In genomic region chr10:96720422-96721206, GRCh38 we compare ENCODE assay signal across 8 cellular contexts. TPM values are rescaled to one million over a fixed set of nuclear protein-coding genes. Genes with fewer than 3 reads are reported as not detected.
DNase-seq lines count a peak whose midpoint lies in the region; ATAC-seq, FAIRE-seq and TF ChIP-seq lines count a peak whose summit lies in the region.

PIK3AP1 (minus strand) TSS chr10:96720514; CDS start chr10:96720394, 120 bp downstream.

- DNase-seq in GM12892 (ENCODE audit: insufficient read length), result peak; percentile 82
- DNase-seq in NCI-H146 (lab: John Stamatoyannopoulos, UW), result peak; percentile 97
- peak; percentile 81 for DNase-seq in activated B cell treated with CpG ODN at 0.5 μM for 24 hours
- DNase-seq in dorsolateral prefrontal cortex, result peak in 1 of 10 donors; percentile 48
- DNase-seq in mesothelial cell of epicardium (ENCODE audit: low spot score in 2 of 2, unreplicated experiment in 2 of 2), result peak in 1 of 2 experiments; percentile 43
- DNase-seq in stimulated activated CD8-positive, alpha-beta memory T cell treated with anti-CD3 and anti-CD28 coated beads, Interleukin-4, amount 100 ng/mL, for 4 hours (ENCODE audit: low read depth in 2 of 2, low spot score in 1 of 2), result peak; percentile 5 to 27
- no peak for DNase-seq in effector CD8-positive, alpha-beta T cell (lab: John Stamatoyannopoulos, UW)

- H3K27me3 ChIP-seq in dorsolateral prefrontal cortex, result peaks cover 0 to 22% (median 0%) of the 10 kb centered on the region in 45 donors

- no peak for FAIRE-seq in GM12892 (lab: Jason Lieb, UNC)

- TF ChIP-seq CTCF in activated B cell treated with CpG ODN at 0.5 μM for 24 hours (IDR thresholded peaks at IDR 0.05) (no peak), dorsolateral prefrontal cortex (IDR thresholded peaks at IDR 0.05 in 54 of 56, conservative IDR thresholded peaks at IDR 0.05 in 2 of 56; ENCODE audit: low read depth in 1 of 56, partially characterized antibody in 56 of 56) (no peak), mesothelial cell of epicardium (IDR thresholded peaks at IDR 0.05; ENCODE audit: unreplicated experiment) (no peak)

- H3K27ac ChIP-seq in dorsolateral prefrontal cortex, result peak within 1 kb of the TSS in 29 of 59 donors; percentile 10 to 78 (median 52)

- H3K27ac Mint-ChIP-seq in activated B cell treated with CpG ODN at 0.5 μM for 24 hours, result peak within 1 kb of the TSS; percentile 97
- no peak within 1 kb of the TSS for H3K27ac Mint-ChIP-seq in mesothelial cell of epicardium

- peak; percentile 74 for ATAC-seq in HG02759 (IDR thresholded peaks at IDR 0.05; ENCODE audit: unreplicated experiment)
- ATAC-seq in activated B cell treated with CpG ODN at 0.5 μM for 24 hours (ENCODE audit: low read depth), result peak; percentile 70

- POLR2A ChIA-PET in activated B cell treated with CpG ODN at 0.5 μM for 24 hours (lab: Charles Lee), result interaction anchor here (0.8 to 1.9 kb wide), 12 partner anchors 9 to 112 kb away, joined by 3 to 9 read pairs (median 4); no protein-coding TSS in a partner anchor

- peak within 1 kb of the TSS; percentile 36 to 76 (median 56) for H3K4me3 ChIP-seq in dorsolateral prefrontal cortex

- H3K4me3 Mint-ChIP-seq in activated B cell treated with CpG ODN at 0.5 μM for 24 hours, result peak within 1 kb of the TSS; percentile 100
- peak within 1 kb of the TSS; percentile 85 for H3K4me3 Mint-ChIP-seq in mesothelial cell of epicardium

- H3K4me1 Mint-ChIP-seq in activated B cell treated with CpG ODN at 0.5 μM for 24 hours (peaks cover 81% of the 10 kb centered on the region), mesothelial cell of epicardium (peaks cover 7% of the 10 kb centered on the region)

- H3K9me3 Mint-ChIP-seq in activated B cell treated with CpG ODN at 0.5 μM for 24 hours, result no peaks in the 10 kb centered on the region
- no peaks in the 10 kb centered on the region for H3K9me3 Mint-ChIP-seq in mesothelial cell of epicardium

- intact Hi-C loops in activated B cell treated with CpG ODN at 0.5 μM for 24 hours (cut with micrococcal nuclease) (loop anchor here (1.0 kb wide), 9 partner anchors 17 to 134 kb away; no protein-coding TSS in a partner anchor), dorsolateral prefrontal cortex (cut with DNase I) (no loop called here)

- TF ChIP-seq POLR2A in GM12892 (IDR thresholded peaks at IDR 0.05; ENCODE audit: low read depth, low read length), result peak; percentile 44; the same call in 1 of the 2 replicates

- CTCF ChIA-PET in activated B cell treated with CpG ODN at 0.5 μM for 24 hours (lab: Charles Lee), result interaction anchor here (0.8 to 1.7 kb wide), 5 partner anchors 21 to 80 kb away, joined by 3 to 9 read pairs (median 5); no protein-coding TSS in a partner anchor

- H3K27me3 Mint-ChIP-seq in activated B cell treated with CpG ODN at 0.5 μM for 24 hours, result no peaks in the 10 kb centered on the region
- H3K27me3 Mint-ChIP-seq in mesothelial cell of epicardium (ENCODE audit: low read depth), result peaks cover 61% of the 10 kb centered on the region

- H3K36me3 Mint-ChIP-seq in activated B cell treated with CpG ODN at 0.5 μM for 24 hours (ENCODE audit: low read depth) (peaks cover 18% of the 10 kb centered on the region), mesothelial cell of epicardium (no peaks in the 10 kb centered on the region)

RNA-seq across cellular contexts. Expression of gene PIK3AP1, which starts in this region (rescaled TPM):
- 115 TPM for polyA plus RNA-seq in GM12892 (2012; ENCODE audit: missing spikeins)
- total RNA-seq in activated B cell treated with CpG ODN at 0.5 μM for 24 hours (156 and 157 TPM in 2 replicates), dorsolateral prefrontal cortex (10 to 100 TPM in 19 of 120 experiments, 1 to 10 TPM in 99, under 1 TPM in 2; 0.84 to 20.5 (median 5.2) TPM), mesothelial cell of epicardium (0.16 to 0.36 TPM (median 0.25 TPM) in 3 replicates)
